In genomic region chr7:11266101-11266500, GRCh38 we compare ENCODE assay signal across 38 cellular contexts.
"Had no signal": no experiment of that assay in that cellular context is flagged by ENCODE, and none has a peak within 500 bp of the region (broad histone marks: within the 10 kb centered on the region; RNA-seq: fewer than 3 reads in every experiment).

No MANE protein-coding gene starts in this region.

- H3K27ac Mint-ChIP-seq: activated naive CD4-positive, alpha-beta T cell treated with anti-CD3 and anti-CD28 coated beads for 36 hours; activated naive CD4-positive, alpha-beta T cell treated with anti-CD3 and anti-CD28 coated beads, Interleukin-2, amount 10 ng/mL, durations not matched to agents 7 days and 5 days; activated naive CD4-positive, alpha-beta T cell treated with anti-CD3 and anti-CD28 coated beads, Interleukin-2, amount 50 U/mL, for 24 hours; activated naive CD4-positive, alpha-beta T cell treated with anti-CD3 and anti-CD28 coated beads, Interleukin-2, amount 50 U/mL, for 72 hours; activated naive CD8-positive, alpha-beta T cell; activated naive CD8-positive, alpha-beta T cell treated with anti-CD3 and anti-CD28 coated beads for 36 hours; activated naive CD8-positive, alpha-beta T cell treated with anti-CD3 and anti-CD28 coated beads, Interleukin-2, amount 10 ng/mL, durations not matched to agents 7 days and 5 days; activated naive CD8-positive, alpha-beta T cell treated with anti-CD3 and anti-CD28 coated beads, Interleukin-2, amount 50 U/mL, for 24 hours; activated T-cell treated with anti-CD3 and anti-CD28 coated beads, Interleukin-2, amount 50 U/mL, for 24 hours; activated T-cell treated with anti-CD3 and anti-CD28 coated beads, Interleukin-2, amount 50 U/mL, for 72 hours; activated T-helper 1 cell treated with anti-CD3 and anti-CD28 coated beads, Interleukin-12 subunit alpha, Interleukin-12 subunit beta, Interleukin-2, Interleukin-4 antibody, amounts not matched to agents 30 ng/mL and 10 ng/mL and 1 ng/mL, durations not matched to agents 14 hours and 24 hours and 36 hours; activated T-helper 17 cell treated with anti-CD3 and anti-CD28 coated beads, Interleukin-2, amount 50 U/mL, for 72 hours; activated T-helper 2 cell treated with anti-CD3 and anti-CD28 coated beads, Interferon-gamma antibody, Interleukin-2, Interleukin-4, amounts not matched to agents 10 μg/mL and 5 μg/mL and 100 μg/mL, durations not matched to agents 14 hours and 24 hours and 36 hours; brain had no signal

- H3K4me1 Mint-ChIP-seq: activated naive CD4-positive, alpha-beta T cell treated with anti-CD3 and anti-CD28 coated beads, Interleukin-2, amount 10 ng/mL, durations not matched to agents 7 days and 5 days; activated naive CD4-positive, alpha-beta T cell treated with anti-CD3 and anti-CD28 coated beads, Interleukin-2, amount 50 U/mL, for 24 hours; activated naive CD8-positive, alpha-beta T cell treated with anti-CD3 and anti-CD28 coated beads for 36 hours; activated naive CD8-positive, alpha-beta T cell treated with anti-CD3 and anti-CD28 coated beads, Interleukin-2, amount 10 ng/mL, durations not matched to agents 7 days and 5 days; activated naive CD8-positive, alpha-beta T cell treated with anti-CD3 and anti-CD28 coated beads, Interleukin-2, amount 50 U/mL, for 24 hours; activated T-helper 17 cell treated with anti-CD3 and anti-CD28 coated beads, Interleukin-2, amount 50 U/mL, for 72 hours; brain; central memory CD8-positive, alpha-beta T cell had no signal

- H3K36me3 Mint-ChIP-seq: activated naive CD4-positive, alpha-beta T cell treated with anti-CD3 and anti-CD28 coated beads, Interleukin-2, amount 10 ng/mL, durations not matched to agents 7 days and 5 days; activated naive CD4-positive, alpha-beta T cell treated with anti-CD3 and anti-CD28 coated beads, Interleukin-2, amount 50 U/mL, for 24 hours; activated naive CD4-positive, alpha-beta T cell treated with anti-CD3 and anti-CD28 coated beads, Interleukin-2, amount 50 U/mL, for 72 hours; activated naive CD8-positive, alpha-beta T cell; activated naive CD8-positive, alpha-beta T cell treated with anti-CD3 and anti-CD28 coated beads for 36 hours; activated naive CD8-positive, alpha-beta T cell treated with anti-CD3 and anti-CD28 coated beads, Interleukin-2, amount 10 ng/mL, durations not matched to agents 7 days and 5 days; brain had no signal

- FAIRE-seq: bronchial epithelial cell had no signal

- H3K27me3 Mint-ChIP-seq: activated naive CD4-positive, alpha-beta T cell treated with anti-CD3 and anti-CD28 coated beads, Interleukin-2, amount 10 ng/mL, durations not matched to agents 7 days and 5 days; activated naive CD8-positive, alpha-beta T cell; activated naive CD8-positive, alpha-beta T cell treated with anti-CD3 and anti-CD28 coated beads for 36 hours; activated naive CD8-positive, alpha-beta T cell treated with anti-CD3 and anti-CD28 coated beads, Interleukin-2, amount 50 U/mL, for 24 hours; activated T-cell treated with anti-CD3 and anti-CD28 coated beads, Interleukin-2, amount 50 U/mL, for 24 hours; activated T-helper 17 cell treated with anti-CD3 and anti-CD28 coated beads, Interleukin-2, amount 50 U/mL, for 72 hours; brain; central memory CD8-positive, alpha-beta T cell had no signal

- H3K4me3 Mint-ChIP-seq: activated naive CD4-positive, alpha-beta T cell treated with anti-CD3 and anti-CD28 coated beads for 36 hours; activated naive CD4-positive, alpha-beta T cell treated with anti-CD3 and anti-CD28 coated beads, Interleukin-2, amount 10 ng/mL, durations not matched to agents 7 days and 5 days; activated naive CD4-positive, alpha-beta T cell treated with anti-CD3 and anti-CD28 coated beads, Interleukin-2, amount 50 U/mL, for 24 hours; activated naive CD8-positive, alpha-beta T cell; activated naive CD8-positive, alpha-beta T cell treated with anti-CD3 and anti-CD28 coated beads for 36 hours; activated naive CD8-positive, alpha-beta T cell treated with anti-CD3 and anti-CD28 coated beads, Interleukin-2, amount 10 ng/mL, durations not matched to agents 7 days and 5 days; activated naive CD8-positive, alpha-beta T cell treated with anti-CD3 and anti-CD28 coated beads, Interleukin-2, amount 50 U/mL, for 24 hours; activated T-cell treated with anti-CD3 and anti-CD28 coated beads, Interleukin-2, amount 50 U/mL, for 24 hours; activated T-cell treated with anti-CD3 and anti-CD28 coated beads, Interleukin-2, amount 50 U/mL, for 4 hours; activated T-cell treated with anti-CD3 and anti-CD28 coated beads, Interleukin-2, amount 50 U/mL, for 72 hours; activated T-helper 1 cell treated with anti-CD3 and anti-CD28 coated beads, Interleukin-12 subunit alpha, Interleukin-12 subunit beta, Interleukin-2, Interleukin-4 antibody, amounts not matched to agents 30 ng/mL and 10 ng/mL and 1 ng/mL, durations not matched to agents 14 hours and 24 hours and 36 hours; activated T-helper 17 cell treated with anti-CD3 and anti-CD28 coated beads, Interleukin-2, amount 50 U/mL, for 72 hours; brain; central memory CD8-positive, alpha-beta T cell had no signal

- H3K9me3 ChIP-seq: adrenal gland, ascending aorta, body of pancreas, breast epithelium had no signal

- H3K9me3 Mint-ChIP-seq: activated naive CD4-positive, alpha-beta T cell treated with anti-CD3 and anti-CD28 coated beads, Interleukin-2, amount 10 ng/mL, durations not matched to agents 7 days and 5 days; activated naive CD8-positive, alpha-beta T cell treated with anti-CD3 and anti-CD28 coated beads, Interleukin-2, amount 10 ng/mL, durations not matched to agents 7 days and 5 days; central memory CD8-positive, alpha-beta T cell had no signal

- H3K27me3 ChIP-seq: adrenal gland, ascending aorta, body of pancreas, breast epithelium, cardiac muscle cell had no signal

- DNase-seq: activated effector memory CD4-positive, alpha-beta T cell treated with anti-CD3 and anti-CD28 coated beads, Interleukin-2, amount 50 U/mL, for 16 hours; activated effector memory CD4-positive, alpha-beta T cell treated with Interleukin-2 at 50 U/mL for 16 hours; activated gamma-delta T cell; activated gamma-delta T cell treated with Interleukin-2 at 50 U/mL for 16 hours; activated naive CD4-positive, alpha-beta T cell; activated naive CD4-positive, alpha-beta T cell treated with anti-CD3 and anti-CD28 coated beads for 36 hours; activated naive CD4-positive, alpha-beta T cell treated with anti-CD3 and anti-CD28 coated beads, Interleukin-2, amount 10 ng/mL, durations not matched to agents 7 days and 5 days; activated naive CD4-positive, alpha-beta T cell treated with anti-CD3 and anti-CD28 coated beads, Interleukin-2, amount 50 U/mL, for 16 hours; activated naive CD4-positive, alpha-beta T cell treated with Interleukin-2 at 50 U/mL for 16 hours; activated naive CD8-positive, alpha-beta T cell treated with anti-CD3 and anti-CD28 coated beads for 36 hours; activated naive CD8-positive, alpha-beta T cell treated with anti-CD3 and anti-CD28 coated beads, Interleukin-2, amount 10 ng/mL, durations not matched to agents 7 days and 5 days; activated naive CD8-positive, alpha-beta T cell treated with anti-CD3 and anti-CD28 coated beads, Interleukin-2, amount 50 U/mL, for 24 hours; activated T-cell treated with anti-CD3 and anti-CD28 coated beads, Interleukin-2, amount 50 U/mL, for 1 hour; activated T-cell treated with anti-CD3 and anti-CD28 coated beads, Interleukin-2, amount 50 U/mL, for 24 hours; activated T-cell treated with anti-CD3 and anti-CD28 coated beads, Interleukin-2, amount 50 U/mL, for 4 hours; activated T-cell treated with anti-CD3 and anti-CD28 coated beads, Interleukin-2, amount 50 U/mL, for 48 hours; activated T-cell treated with anti-CD3 and anti-CD28 coated beads, Interleukin-2, amount 50 U/mL, for 72 hours; adrenal gland; amniotic stem cell; amygdala; anterior cingulate cortex; aorta; body of pancreas; caudate nucleus; central memory CD4-positive, alpha-beta T cell; cerebellar nuclear complex had no signal

- ATAC-seq: activated naive CD4-positive, alpha-beta T cell treated with anti-CD3 and anti-CD28 coated beads, Interleukin-2, amount 50 U/mL, for 72 hours; activated naive CD8-positive, alpha-beta T cell treated with anti-CD3 and anti-CD28 coated beads, Interleukin-2, amount 50 U/mL, for 24 hours; activated T-cell treated with anti-CD3 and anti-CD28 coated beads, Interleukin-2, amount 50 U/mL, for 4 hours; activated T-cell treated with anti-CD3 and anti-CD28 coated beads, Interleukin-2, amount 50 U/mL, for 72 hours; activated T-helper 17 cell treated with anti-CD3 and anti-CD28 coated beads, Interleukin-2, amount 50 U/mL, for 72 hours; body of pancreas had no signal

- H3K4me3 ChIP-seq: adrenal gland, ascending aorta, body of pancreas, breast epithelium, cardiac muscle cell had no signal

- H3K36me3 ChIP-seq: adrenal gland, ascending aorta, breast epithelium, cardiac muscle cell had no signal

- H3K27ac ChIP-seq: adrenal gland, ascending aorta, body of pancreas, breast epithelium, cardiac muscle cell had no signal

- H3K4me1 ChIP-seq: adrenal gland, ascending aorta, breast epithelium had no signal
